ENCODE assay signal across 8 cellular contexts in the genomic region with DNA sequence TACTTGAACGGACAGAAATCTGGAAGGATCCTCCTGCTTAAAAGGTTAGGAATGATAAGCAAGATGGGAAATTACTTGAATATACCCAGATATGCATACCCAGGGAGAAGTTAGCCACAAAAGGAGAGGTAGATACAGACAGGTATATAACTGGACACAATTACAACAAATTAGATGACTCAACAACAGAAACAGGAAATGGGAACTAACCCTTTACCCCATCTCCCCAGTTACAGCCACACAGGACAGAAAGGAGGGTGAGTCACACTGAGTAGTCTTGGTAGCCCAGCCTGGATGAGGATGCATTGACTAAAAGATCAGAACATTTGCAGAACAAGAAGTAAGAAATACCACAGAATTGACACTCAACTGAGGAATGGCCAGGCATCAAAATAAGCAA.
DNase-seq lines count a peak whose midpoint lies in the region; ATAC-seq, FAIRE-seq and TF ChIP-seq lines count a peak whose summit lies in the region.

No MANE protein-coding gene starts in this region.

- no peak overlapping the region for H2AFZ ChIP-seq in HepG2 (ENCODE audit: low read length)

- no peaks in the 10 kb centered on the region for H3K36me3 ChIP-seq in BLaER1 treated with 17β-estradiol and CSF1 and Interleukin-3, amounts not matched to agents 10 nM and 100 nM
- no peaks in the 10 kb centered on the region for H3K36me3 ChIP-seq in HepG2 (replicated peaks in 1 of 2; ENCODE audit: control insufficient read depth in 1 of 2, insufficient read depth in 2 of 2, low read length in 2 of 2)

- TF ChIP-seq CTCF in HepG2 (CRISPR knock-in tag; IDR thresholded peaks at IDR 0.05): no peak

- no peak for TF ChIP-seq POLR2A in HepG2 (IDR thresholded peaks at IDR 0.05; ENCODE audit: insufficient read depth in 1 of 2, low read depth in 2 of 2, low read length in 2 of 2)

- peak; percentile 63 to 94 for DNase-seq in SW 1271 (lab: John Stamatoyannopoulos, UW)
- peak; percentile 13 for DNase-seq in HepG2 (ENCODE audit: low spot score)
- DNase-seq in putamen (ENCODE audit: low spot score): no peak
- no peak for DNase-seq in D341Med (ENCODE audit: low spot score)
- DNase-seq in activated CD4-positive, alpha-beta memory T cell treated with anti-CD3 and anti-CD28 coated beads for 36 hours: no peak

- no peak overlapping the region for H3K9ac ChIP-seq in BLaER1 treated with 17β-estradiol and CSF1 and Interleukin-3, amounts not matched to agents 10 nM and 100 nM
- H3K9ac ChIP-seq in HepG2 (ENCODE audit: insufficient read depth, low read depth, low read length): no peak overlapping the region

- WGBS in HepG2 (ENCODE audit: low lambda C conversion rate): 31% methylated on average over 1 of the region's 1 CpG

- ATAC-seq in GM19397 (IDR thresholded peaks at IDR 0.05; ENCODE audit: unreplicated experiment) (peak; percentile 52), HG03280 (IDR thresholded peaks at IDR 0.05; ENCODE audit: unreplicated experiment) (peak; percentile 74), HepG2 (peak; percentile 59)

- POLR2A ChIA-PET in HepG2 (lab: Yijun Ruan, JAX): no interaction called here
- POLR2A ChIA-PET in activated CD4-positive, alpha-beta memory T cell treated with anti-CD3 and anti-CD28 coated beads for 36 hours (lab: Charles Lee): no interaction called here

- TF ChIP-seq RAD21 in HepG2 (CRISPR knock-in tag; IDR thresholded peaks at IDR 0.05): no peak

- H4K20me1 ChIP-seq in BLaER1 treated with 17β-estradiol and CSF1 and Interleukin-3, amounts not matched to agents 10 nM and 100 nM: no peaks in the 10 kb centered on the region
- H4K20me1 ChIP-seq in HepG2 (ENCODE audit: insufficient read depth, low read length): no peaks in the 10 kb centered on the region

- intact Hi-C loops in HepG2 (cut with micrococcal nuclease; ENCODE audit: unreplicated experiment): no loop called here
- intact Hi-C loops in activated CD4-positive, alpha-beta memory T cell treated with anti-CD3 and anti-CD28 coated beads for 36 hours (cut with micrococcal nuclease): no loop called here

- H3K9me3 ChIP-seq in BLaER1 treated with 17β-estradiol and CSF1 and Interleukin-3, amounts not matched to agents 10 nM and 100 nM (replicated peaks in 1 of 11): peaks cover 0 to 2% (median 0%) of the 10 kb centered on the region in 11 experiments; a peak in 4 of 22 replicates
- H3K9me3 ChIP-seq in HepG2 (ENCODE audit: low read length): peaks cover 2% of the 10 kb centered on the region; the same call in 1 of the 2 replicates

- in situ Hi-C loops in HepG2 (cut with HindIII; ENCODE audit: extremely low pct_ligation_motif_present, low pct_unique_long_range_greater_than_20kb): no loop called here

- no peak overlapping the region for H3K4me3 Mint-ChIP-seq in activated CD4-positive, alpha-beta memory T cell treated with anti-CD3 and anti-CD28 coated beads for 36 hours

- H3K4me2 ChIP-seq in BLaER1 treated with 17β-estradiol and CSF1 and Interleukin-3, amounts not matched to agents 10 nM and 100 nM: peak overlapping the region in 7 of 11 experiments; percentile 2 to 80 (median 64); a peak in 12 of 22 replicates
- H3K4me2 ChIP-seq in HepG2 (ENCODE audit: low read depth, low read length): no peak overlapping the region

- H3K79me2 ChIP-seq in HepG2 (ENCODE audit: insufficient read depth, low read length): no peaks in the 10 kb centered on the region

- no peaks in the 10 kb centered on the region for H3K4me1 Mint-ChIP-seq in activated CD4-positive, alpha-beta memory T cell treated with anti-CD3 and anti-CD28 coated beads for 36 hours (ENCODE audit: low read depth)

- H3K27me3 Mint-ChIP-seq in activated CD4-positive, alpha-beta memory T cell treated with anti-CD3 and anti-CD28 coated beads for 36 hours: no peaks in the 10 kb centered on the region

- no peak for FAIRE-seq in HepG2 (lab: Jason Lieb, UNC)

- no peaks in the 10 kb centered on the region for H3K36me3 Mint-ChIP-seq in activated CD4-positive, alpha-beta memory T cell treated with anti-CD3 and anti-CD28 coated beads for 36 hours

- H3K27ac ChIP-seq in BLaER1 treated with 17β-estradiol and CSF1 and Interleukin-3, amounts not matched to agents 10 nM and 100 nM: peak overlapping the region in 3 of 11 experiments; percentile 42 to 71 (median 67); a peak in 7 of 22 replicates
- no peak overlapping the region for H3K27ac ChIP-seq in HepG2 (ENCODE audit: extremely low read length, insufficient read depth, low read length)

- CTCF ChIA-PET in HepG2 (lab: Yijun Ruan, JAX; ENCODE audit: low intra/inter-chr PET ratio, low total read pairs): no interaction called here
- CTCF ChIA-PET in activated CD4-positive, alpha-beta memory T cell treated with anti-CD3 and anti-CD28 coated beads for 36 hours (lab: Charles Lee): no interaction called here

- H3K4me3 ChIP-seq in BLaER1 treated with 17β-estradiol and CSF1 and Interleukin-3, amounts not matched to agents 10 nM and 100 nM: no peak overlapping the region
- H3K4me3 ChIP-seq in HepG2 (replicated peaks in 1 of 3; ENCODE audit: insufficient read depth in 1 of 3, low read depth in 2 of 3, low read length in 3 of 3): no peak overlapping the region

- TF ChIP-seq EP300 in HepG2 (IDR thresholded peaks at IDR 0.05; ENCODE audit: low read depth in 2 of 2, low read length in 2 of 2) (no peak), HepG2 (CRISPR knock-in tag; IDR thresholded peaks at IDR 0.05; ENCODE audit: borderline replicate concordance) (no peak)

- no TSS peak for BruUV-seq in HepG2 (replicated peaks; lab: Mats Ljungman, UMichigan)

- peaks cover 0 to 41% (median 19%) of the 10 kb centered on the region in 10 experiments; a peak in 12 of 20 replicates for H3K4me1 ChIP-seq in BLaER1 treated with 17β-estradiol and CSF1 and Interleukin-3, amounts not matched to agents 10 nM and 100 nM
- no peaks in the 10 kb centered on the region for H3K4me1 ChIP-seq in HepG2 (ENCODE audit: insufficient read depth, low read length)

- H3K27me3 ChIP-seq in BLaER1 treated with 17β-estradiol and CSF1 and Interleukin-3, amounts not matched to agents 10 nM and 100 nM: no peaks in the 10 kb centered on the region
- H3K27me3 ChIP-seq in HepG2 (ENCODE audit: control insufficient read depth in 1 of 2, insufficient read depth in 2 of 2, low read length in 2 of 2): no peaks in the 10 kb centered on the region

- H3K9me3 Mint-ChIP-seq in activated CD4-positive, alpha-beta memory T cell treated with anti-CD3 and anti-CD28 coated beads for 36 hours: no peaks in the 10 kb centered on the region

- no peak overlapping the region for H3K27ac Mint-ChIP-seq in activated CD4-positive, alpha-beta memory T cell treated with anti-CD3 and anti-CD28 coated beads for 36 hours

TF ChIP-seq in HepG2, 621 proteins besides CTCF, POLR2A, EP300 and RAD21:
- no peak for TF ChIP-seq MZF1 (CRISPR knock-in tag; IDR thresholded peaks at IDR 0.05; ENCODE audit: borderline replicate concordance)
- no peak for TF ChIP-seq ZNF790 (CRISPR knock-in tag; IDR thresholded peaks at IDR 0.05; ENCODE audit: borderline replicate concordance)
- TF ChIP-seq ZSCAN31 (CRISPR knock-in tag; IDR thresholded peaks at IDR 0.05; ENCODE audit: low read depth): no peak
- TF ChIP-seq, protein P1, sequence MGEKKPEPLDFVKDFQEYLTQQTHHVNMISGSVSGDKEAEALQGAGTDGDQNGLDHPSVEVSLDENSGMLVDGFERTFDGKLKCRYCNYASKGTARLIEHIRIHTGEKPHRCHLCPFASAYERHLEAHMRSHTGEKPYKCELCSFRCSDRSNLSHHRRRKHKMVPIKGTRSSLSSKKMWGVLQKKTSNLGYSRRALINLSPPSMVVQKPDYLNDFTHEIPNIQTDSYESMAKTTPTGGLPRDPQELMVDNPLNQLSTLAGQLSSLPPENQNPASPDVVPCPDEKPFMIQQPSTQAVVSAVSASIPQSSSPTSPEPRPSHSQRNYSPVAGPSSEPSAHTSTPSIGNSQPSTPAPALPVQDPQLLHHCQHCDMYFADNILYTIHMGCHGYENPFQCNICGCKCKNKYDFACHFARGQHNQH (CRISPR knock-in tag; IDR thresholded peaks at IDR 0.05): no peak
- TF ChIP-seq SP4 (CRISPR knock-in tag; IDR thresholded peaks at IDR 0.05): no peak
TF ChIP-seq in HepG2: peak in this region for 0.

Comparison
In these comparisons a context has a peak if more than half of its experiments do, and no peak if none do; other contexts are left out.
1. DNase-seq: peak in SW 1271 (2 of 2) and HepG2 (single experiment); none in putamen (single experiment), D341Med (single experiment) and activated CD4-positive, alpha-beta memory T cell treated with anti-CD3 and anti-CD28 coated beads for 36 hours (single experiment).
2. Peak in every context shown above with its lines, with median percentiles within 50 percentile points of each other: ATAC-seq.